8 cellular contexts compared by ENCODE assay signal in genomic region chr14:73723411-73723798, GRCh38. TPM values are rescaled to one million over a fixed set of nuclear protein-coding genes. Genes with fewer than 3 reads are reported as not detected.
DNase-seq lines count a peak whose midpoint lies in the region; ATAC-seq, FAIRE-seq and TF ChIP-seq lines count a peak whose summit lies in the region.

No MANE protein-coding gene starts in this region.

- WGBS in suprapubic skin: 75% methylated on average over 7 of the region's 7 CpGs

- H3K4me1 Mint-ChIP-seq in activated naive CD8-positive, alpha-beta T cell (ENCODE audit: low read depth): peaks cover 7% of the 10 kb centered on the region

- peaks cover 60% of the 10 kb centered on the region for H3K4me1 ChIP-seq in suprapubic skin

- no peak for TF ChIP-seq EP300 in suprapubic skin (IDR thresholded peaks at IDR 0.05)

- peak; percentile 83 for ATAC-seq in activated CD4-positive, CD25-positive, alpha-beta regulatory T cell treated with anti-CD3 and anti-CD28 coated beads, Interleukin-2, amount 50 U/mL, for 24 hours
- ATAC-seq in GM21528 (IDR thresholded peaks at IDR 0.05; ENCODE audit: low FRiP score, unreplicated experiment): no peak

- H3K36me3 ChIP-seq in suprapubic skin: peaks cover 89% of the 10 kb centered on the region

- H3K4me3 ChIP-seq in suprapubic skin: no peak overlapping the region

- no peaks in the 10 kb centered on the region for H3K9me3 Mint-ChIP-seq in activated naive CD8-positive, alpha-beta T cell (ENCODE audit: low read depth)

- H3K27ac Mint-ChIP-seq in activated naive CD8-positive, alpha-beta T cell: peak overlapping the region; percentile 77

- H3K4me3 Mint-ChIP-seq in activated naive CD8-positive, alpha-beta T cell: no peak overlapping the region

- DNase-seq in activated CD4-positive, CD25-positive, alpha-beta regulatory T cell treated with anti-CD3 and anti-CD28 coated beads, Interleukin-2, amount 50 U/mL, for 72 hours: no peak
- DNase-seq in suprapubic skin (ENCODE audit: low spot score in 2 of 2) (no peak), SK-N-DZ (ENCODE audit: low spot score) (no peak), H54 (ENCODE audit: insufficient read length, low spot score) (no peak)

- H3K27me3 ChIP-seq in suprapubic skin: no peaks in the 10 kb centered on the region

- FAIRE-seq in islet of Langerhans (lab: Jason Lieb, UNC) (peak; percentile 86), H54 (lab: Jason Lieb, UNC) (no peak)

- H3K36me3 Mint-ChIP-seq in activated naive CD8-positive, alpha-beta T cell: peaks cover 6% of the 10 kb centered on the region

- TF ChIP-seq POLR2A in suprapubic skin (IDR thresholded peaks at IDR 0.05): no peak
- TF ChIP-seq POLR2A in H54 (IDR thresholded peaks at IDR 0.05; ENCODE audit: low read depth, low read length): no peak

- no peaks in the 10 kb centered on the region for H3K9me3 ChIP-seq in suprapubic skin

- H3K27me3 Mint-ChIP-seq in activated naive CD8-positive, alpha-beta T cell: no peaks in the 10 kb centered on the region

- no peak for TF ChIP-seq CTCF in suprapubic skin (IDR thresholded peaks at IDR 0.05)

- peak overlapping the region; percentile 79 for H3K27ac ChIP-seq in suprapubic skin

RNA-seq across cellular contexts. Expression of gene PNMA1, which starts 9.2 kb away (rescaled TPM):
- 1 to 10 TPM; 5.2 to 9.8 (median 6.4) TPM for total RNA-seq in suprapubic skin
- 69.4 and 76.0 TPM in 2 replicates for polyA plus RNA-seq in SK-N-DZ (2014; cell fraction: cytosol; rRNA removed)
- 26.7 and 29.0 TPM in 2 replicates for polyA plus RNA-seq in SK-N-DZ (2014; cell fraction: nucleus; rRNA removed)
